ENCODE assay signal across 10 cellular contexts in the genomic region with DNA sequence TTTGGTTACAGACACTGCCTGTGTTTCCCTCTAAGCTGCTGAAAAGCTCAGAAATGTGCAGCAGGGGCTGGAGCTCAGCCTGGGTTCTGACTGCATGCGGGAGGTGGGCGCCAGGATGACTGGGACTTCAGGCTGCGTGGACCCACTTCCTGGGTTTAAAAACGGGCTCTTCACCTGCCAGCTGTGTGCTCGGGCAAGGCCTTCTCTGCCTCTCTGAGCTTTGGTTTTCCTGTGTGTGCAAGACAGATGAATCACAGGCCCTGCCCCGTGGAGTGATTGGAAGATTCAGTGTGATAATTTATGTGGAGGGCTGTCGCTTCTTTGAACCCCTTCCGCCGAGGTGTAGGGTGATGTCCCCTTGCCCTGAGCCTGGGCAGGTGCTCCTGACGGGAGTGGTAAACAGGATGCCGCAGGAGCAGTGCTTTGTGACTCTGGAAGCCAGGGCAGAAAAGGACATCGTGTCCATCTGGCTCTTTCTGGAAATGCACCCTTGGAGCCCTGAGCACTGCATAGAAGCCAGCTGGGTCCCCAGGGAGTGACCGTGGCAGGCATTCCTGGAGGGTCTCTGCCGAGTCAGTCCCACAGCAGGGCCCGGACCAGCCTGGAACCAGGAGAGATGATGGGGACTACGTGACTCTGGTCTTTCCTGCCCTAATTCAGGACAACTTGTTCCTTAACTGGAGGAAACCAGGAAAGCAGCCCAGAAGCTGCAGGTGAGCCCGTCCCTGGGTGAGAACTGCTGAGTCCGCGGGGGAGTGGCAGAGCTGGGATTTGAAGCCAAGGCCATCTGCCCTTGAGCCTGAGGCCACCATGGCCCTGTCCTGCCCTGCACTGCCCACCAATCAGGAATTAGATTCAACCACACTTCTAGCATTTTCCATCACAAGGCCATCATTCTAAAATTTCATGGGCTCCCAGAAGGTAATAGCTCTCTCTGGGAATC. TPM values are rescaled to one million over a fixed set of nuclear protein-coding genes. Genes with fewer than 3 reads are reported as not detected.
DNase-seq lines count a peak whose midpoint lies in the region; ATAC-seq and TF ChIP-seq lines count a peak whose summit lies in the region.
"Had no signal": no experiment of that assay in that cellular context is flagged by ENCODE, and none has a peak within 500 bp of the region (broad histone marks: within the 10 kb centered on the region; RNA-seq: fewer than 3 reads in every experiment).

No MANE protein-coding gene starts in this region.

- H3K36me3 Mint-ChIP-seq in T-helper 1 cell treated with Interleukin-12 subunit alpha and Interleukin-12 subunit beta and Interleukin-4 antibody, amounts not matched to agents 30 μg/mL and 1 μg/mL, for 36 hours (ENCODE audit: low read depth): no peaks in the 10 kb centered on the region
- H3K36me3 Mint-ChIP-seq in naive thymus-derived CD8-positive, alpha-beta T cell: no peaks in the 10 kb centered on the region

- peak overlapping the region; percentile 69 for H3K4me3 Mint-ChIP-seq in T-helper 1 cell treated with Interleukin-12 subunit alpha and Interleukin-12 subunit beta and Interleukin-4 antibody, amounts not matched to agents 30 μg/mL and 1 μg/mL, for 36 hours
- peak overlapping the region; percentile 57 to 87 (median 78) for H3K4me3 Mint-ChIP-seq in naive thymus-derived CD8-positive, alpha-beta T cell

- H3K27ac Mint-ChIP-seq in T-helper 1 cell treated with Interleukin-12 subunit alpha and Interleukin-12 subunit beta and Interleukin-4 antibody, amounts not matched to agents 30 μg/mL and 1 μg/mL, for 36 hours: peak overlapping the region; percentile 99
- peak overlapping the region; percentile 77 to 94 (median 91) for H3K27ac Mint-ChIP-seq in naive thymus-derived CD8-positive, alpha-beta T cell

- peaks cover 49% of the 10 kb centered on the region for H3K4me1 Mint-ChIP-seq in T-helper 1 cell treated with Interleukin-12 subunit alpha and Interleukin-12 subunit beta and Interleukin-4 antibody, amounts not matched to agents 30 μg/mL and 1 μg/mL, for 36 hours (ENCODE audit: low read depth)
- peaks cover 23 to 40% (median 34%) of the 10 kb centered on the region in 4 donors for H3K4me1 Mint-ChIP-seq in naive thymus-derived CD8-positive, alpha-beta T cell

- no peaks in the 10 kb centered on the region for H3K27me3 Mint-ChIP-seq in T-helper 1 cell treated with Interleukin-12 subunit alpha and Interleukin-12 subunit beta and Interleukin-4 antibody, amounts not matched to agents 30 μg/mL and 1 μg/mL, for 36 hours (ENCODE audit: low read depth)
- H3K27me3 Mint-ChIP-seq in naive thymus-derived CD8-positive, alpha-beta T cell: no peaks in the 10 kb centered on the region

- POLR2A ChIA-PET in naive thymus-derived CD8-positive, alpha-beta T cell (lab: Charles Lee): interaction anchor here (0.9 to 1.2 kb wide), 5 partner anchors 23 to 91 kb away, joined by 3 to 4 read pairs (median 3); no protein-coding TSS in a partner anchor
- POLR2A ChIA-PET in HEK293T (lab: Yijun Ruan, JAX): no interaction called here

- no peaks in the 10 kb centered on the region for H3K9me3 Mint-ChIP-seq in T-helper 1 cell treated with Interleukin-12 subunit alpha and Interleukin-12 subunit beta and Interleukin-4 antibody, amounts not matched to agents 30 μg/mL and 1 μg/mL, for 36 hours
- H3K9me3 Mint-ChIP-seq in naive thymus-derived CD8-positive, alpha-beta T cell: no peaks in the 10 kb centered on the region

- peak; percentile 58 to 72 for ATAC-seq in naive thymus-derived CD8-positive, alpha-beta T cell
- ATAC-seq in stimulated activated naive CD8-positive, alpha-beta T cell treated with anti-CD3 and anti-CD28 coated beads, Interleukin-15, Interleukin-2, amounts not matched to agents 100 U/mL and 50 U/mL, for 24 hours: peak; percentile 64
- ATAC-seq in GM21423 (IDR thresholded peaks at IDR 0.05; ENCODE audit: unreplicated experiment): no peak
- ATAC-seq: pancreas had no signal

- peak; percentile 79 to 82 for DNase-seq in activated T-cell treated with anti-CD3 and anti-CD28 coated beads, Interleukin-2, amount 50 U/mL, for 48 hours
- DNase-seq in naive thymus-derived CD8-positive, alpha-beta T cell: peak in 7 of 10 donors; percentile 4 to 28 (median 18)
- peak; percentile 72 for DNase-seq in stimulated activated naive CD8-positive, alpha-beta T cell treated with anti-CD3 and anti-CD28 coated beads, Interleukin-15, Interleukin-2, amounts not matched to agents 100 U/mL and 50 U/mL, for 24 hours
- DNase-seq in NAMALWA (ENCODE audit: low spot score) (no peak), HEK293T (ENCODE audit: extremely low spot score) (no peak), NOMO-1 treated with DMSO at 0.1 percent for 48 hours (lab: John Stamatoyannopoulos, UW; ENCODE audit: unreplicated experiment) (no peak)
- DNase-seq: pancreas, SW 1271 had no signal

- CTCF ChIA-PET in HEK293T (lab: Yijun Ruan, JAX): no interaction called here

TF ChIP-seq in HEK293T, 16 proteins besides CTCF, POLR2A, EP300 and RAD21:
- TF ChIP-seq FOXM1 (IDR thresholded peaks at IDR 0.05; ENCODE audit: borderline replicate concordance) (no peak), NFRKB (IDR thresholded peaks at IDR 0.05) (no peak), HDGF (IDR thresholded peaks at IDR 0.05; ENCODE audit: borderline replicate concordance) (no peak), ELF4 (IDR thresholded peaks at IDR 0.05) (no peak), ZNF384 (IDR thresholded peaks at IDR 0.05) (no peak), L3MBTL2 (conservative IDR thresholded peaks at IDR 0.05) (no peak), CTBP1 (IDR thresholded peaks at IDR 0.05; ENCODE audit: borderline replicate concordance) (no peak), FOXK2 (IDR thresholded peaks at IDR 0.05) (no peak), TARDBP (IDR thresholded peaks at IDR 0.05) (no peak), SP1 (IDR thresholded peaks at IDR 0.05) (no peak), ARNT (IDR thresholded peaks at IDR 0.05) (no peak), BHLHE40 (IDR thresholded peaks at IDR 0.05; ENCODE audit: borderline replicate concordance) (no peak), SUZ12 (IDR thresholded peaks at IDR 0.05) (no peak)
TF ChIP-seq in HEK293T: peak in this region for 0.

RNA-seq across cellular contexts. Expression of gene SLC7A5, which starts 28.5 kb away (rescaled TPM):
- 10 to 100 TPM; 18.0 to 20.7 TPM for total RNA-seq in naive thymus-derived CD8-positive, alpha-beta T cell
- 1 to 10 TPM; 2.0 to 3.6 (median 3.2) TPM for polyA plus RNA-seq in naive thymus-derived CD8-positive, alpha-beta T cell

RNA-seq across cellular contexts. Expression of gene CA5A, which starts 38.5 kb away (rescaled TPM):
- not detected for total RNA-seq in naive thymus-derived CD8-positive, alpha-beta T cell
- polyA plus RNA-seq in naive thymus-derived CD8-positive, alpha-beta T cell: not detected
- total RNA-seq: pancreas had no signal

RNA-seq across cellular contexts. Expression of gene BANP, which starts 53.4 kb away (rescaled TPM):
- total RNA-seq in naive thymus-derived CD8-positive, alpha-beta T cell: 10 to 100 TPM; 85.2 to 89.4 TPM
- polyA plus RNA-seq in naive thymus-derived CD8-positive, alpha-beta T cell: 10 to 100 TPM; 13.4 to 29.1 (median 15.7) TPM

Comparison
In these comparisons a context has a peak if more than half of its experiments do, and no peak if none do; other contexts are left out.
1. DNase-seq: peak in activated T-cell treated with anti-CD3 and anti-CD28 coated beads, Interleukin-2, amount 50 U/mL, for 48 hours (2 of 2), naive thymus-derived CD8-positive, alpha-beta T cell (7 of 10) and stimulated activated naive CD8-positive, alpha-beta T cell treated with anti-CD3 and anti-CD28 coated beads, Interleukin-15, Interleukin-2, amounts not matched to agents 100 U/mL and 50 U/mL, for 24 hours (single experiment); none in NAMALWA (single experiment), HEK293T (single experiment) and NOMO-1 treated with DMSO at 0.1 percent for 48 hours (single experiment).